1 cellular context compared by ENCODE assay signal in the genomic region with DNA sequence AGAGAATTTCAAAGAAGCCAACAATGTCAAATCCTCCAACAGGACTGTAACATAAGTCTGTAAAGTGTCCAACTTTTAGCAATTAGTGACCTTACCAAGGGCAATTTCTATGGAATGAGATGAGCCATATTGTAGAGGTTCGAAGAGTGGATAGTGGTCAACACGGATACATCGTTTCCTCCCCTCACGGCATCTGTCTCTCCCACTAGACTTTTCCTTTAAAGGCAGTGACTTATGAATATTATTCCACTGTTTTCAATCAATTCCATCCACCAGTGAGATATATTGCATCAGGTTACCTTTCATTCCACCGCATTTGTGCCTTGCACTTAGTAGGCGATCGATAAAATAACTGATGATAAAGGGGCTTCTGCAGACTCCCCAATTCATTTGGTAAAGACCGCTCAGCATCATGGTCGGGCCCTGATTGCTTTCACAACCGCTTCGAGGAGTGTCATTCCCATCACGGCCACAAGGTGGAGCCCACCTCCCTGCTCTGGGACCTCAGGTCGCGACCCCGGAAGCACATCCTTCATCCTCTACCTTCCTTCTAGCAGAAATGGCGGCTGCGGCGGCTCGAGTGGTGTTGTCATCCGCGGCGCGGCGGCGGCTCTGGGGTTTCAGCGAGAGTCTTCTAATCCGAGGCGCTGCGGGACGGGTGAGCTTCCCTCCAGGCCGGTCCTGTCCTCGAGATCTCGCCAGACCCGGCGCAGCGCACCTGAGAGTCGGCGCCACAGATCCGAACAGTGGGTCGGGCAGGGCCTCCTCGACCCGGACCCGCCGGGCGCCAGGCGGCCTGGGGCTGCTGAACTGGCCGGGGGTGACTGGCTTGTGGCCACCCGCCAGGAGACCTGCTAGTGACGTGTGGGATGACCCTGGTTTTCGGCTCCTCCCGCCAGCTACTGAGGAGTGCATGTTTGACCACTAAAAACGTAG.
TF ChIP-seq lines count a peak whose summit lies in the region.

TSS of gene PMPCB (plus strand) at position 535 of the 936 bp plus-strand sequence. CDS start at position 560, 25 bp downstream.

TF ChIP-seq in SK-N-SH, 30 proteins besides CTCF, POLR2A, EP300 and RAD21 (continued from another document):
- TF ChIP-seq, protein P1, sequence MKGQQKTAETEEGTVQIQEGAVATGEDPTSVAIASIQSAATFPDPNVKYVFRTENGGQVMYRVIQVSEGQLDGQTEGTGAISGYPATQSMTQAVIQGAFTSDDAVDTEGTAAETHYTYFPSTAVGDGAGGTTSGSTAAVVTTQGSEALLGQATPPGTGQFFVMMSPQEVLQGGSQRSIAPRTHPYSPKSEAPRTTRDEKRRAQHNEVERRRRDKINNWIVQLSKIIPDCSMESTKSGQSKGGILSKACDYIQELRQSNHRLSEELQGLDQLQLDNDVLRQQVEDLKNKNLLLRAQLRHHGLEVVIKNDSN (IDR thresholded peaks at IDR 0.05; ENCODE audit: borderline replicate concordance, low read depth) = no peak
- TF ChIP-seq RFX5 (IDR thresholded peaks at IDR 0.05; ENCODE audit: low read length) = no peak
- TF ChIP-seq SIN3A (IDR thresholded peaks at IDR 0.05; ENCODE audit: borderline replicate concordance, low read depth, low read length) = peak; percentile 87; the same call in 1 of the 2 replicates
- peak; percentile 98 for TF ChIP-seq TAF1 (IDR thresholded peaks at IDR 0.05; ENCODE audit: borderline replicate concordance, low read depth, low read length)
- TF ChIP-seq JUND (IDR thresholded peaks at IDR 0.05) = no peak
- peak; percentile 88 for TF ChIP-seq ELF1 (IDR thresholded peaks at IDR 0.05)
- 0 out of 2 replicates have a peak, but pooled peaks have one; percentile 14 for TF ChIP-seq RCOR1 (IDR thresholded peaks at IDR 0.05; ENCODE audit: low read length)
- no peak for TF ChIP-seq FOXJ3 (CRISPR knock-in tag; IDR thresholded peaks at IDR 0.05)
- no peak; the same call in 1 of the 2 replicates for TF ChIP-seq RXRA (IDR thresholded peaks at IDR 0.05; ENCODE audit: borderline replicate concordance, low read depth)
- no peak for TF ChIP-seq NRF1 (IDR thresholded peaks at IDR 0.05; ENCODE audit: low read depth, low read length)
- TF ChIP-seq ZBTB33 (IDR thresholded peaks at IDR 0.05; ENCODE audit: borderline replicate concordance, low read depth) = no peak
- TF ChIP-seq, protein P2, sequence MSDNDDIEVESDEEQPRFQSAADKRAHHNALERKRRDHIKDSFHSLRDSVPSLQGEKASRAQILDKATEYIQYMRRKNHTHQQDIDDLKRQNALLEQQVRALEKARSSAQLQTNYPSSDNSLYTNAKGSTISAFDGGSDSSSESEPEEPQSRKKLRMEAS (IDR thresholded peaks at IDR 0.05; ENCODE audit: low read depth) = peak; percentile 90
- TF ChIP-seq USF2 (IDR thresholded peaks at IDR 0.05; ENCODE audit: borderline replicate concordance, low read depth, low read length) = no peak
- TF ChIP-seq EZH2phosphoT487 (IDR thresholded peaks at IDR 0.05; ENCODE audit: borderline replicate concordance, low read depth) = no peak
- no peak for TF ChIP-seq FOSL2 (IDR thresholded peaks at IDR 0.05; ENCODE audit: borderline replicate concordance, low read depth)
- peak; percentile 96 for TF ChIP-seq CHD2 (IDR thresholded peaks at IDR 0.05; ENCODE audit: low read length, partially characterized antibody)
- peak; percentile 98 for TF ChIP-seq POLR2AphosphoS5 (IDR thresholded peaks at IDR 0.05; ENCODE audit: low read depth, low read length)
- TF ChIP-seq GABPA (IDR thresholded peaks at IDR 0.05; ENCODE audit: low read depth) = peak; percentile 96
